Comparison of ENCODE assay signal across 9 cellular contexts in the genomic region with DNA sequence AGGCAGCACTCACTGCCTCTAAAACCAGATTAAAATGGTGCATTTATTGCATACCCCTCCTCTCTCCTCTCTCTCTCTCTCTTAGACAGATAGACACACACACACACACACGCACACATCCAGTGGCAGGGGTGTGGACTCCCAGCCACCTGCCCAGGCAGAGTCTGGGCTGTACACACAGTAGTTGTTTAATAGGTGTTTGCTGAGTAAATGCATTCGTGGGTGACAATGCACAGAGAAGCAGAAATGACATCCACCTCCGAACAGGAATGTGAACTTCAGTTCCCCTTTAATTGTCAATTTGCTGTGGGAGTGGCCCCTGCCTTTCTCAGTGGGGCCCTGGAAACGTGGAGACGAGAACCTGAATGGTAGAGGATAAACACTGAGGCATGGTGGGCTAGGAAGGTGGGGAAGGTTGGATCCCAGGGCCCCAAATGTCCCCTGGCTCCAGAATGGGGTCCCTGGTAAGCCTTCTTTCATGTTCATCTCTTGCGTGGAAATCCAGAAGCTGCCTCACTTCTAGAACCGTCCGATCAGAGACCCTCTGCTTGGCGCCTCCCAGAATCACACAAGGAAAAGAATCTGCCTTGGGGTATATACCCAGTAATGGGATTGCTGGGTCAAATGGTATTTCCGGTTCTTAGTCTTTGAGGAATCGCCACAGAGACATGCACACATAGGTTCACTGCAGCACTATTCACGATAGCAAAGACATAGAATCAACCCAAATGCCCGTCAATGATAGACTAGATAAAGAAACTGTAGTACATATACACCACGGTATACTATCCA. TPM values are rescaled to one million over a fixed set of nuclear protein-coding genes. Genes with fewer than 3 reads are reported as not detected.
DNase-seq lines count a peak whose midpoint lies in the region; ATAC-seq and TF ChIP-seq lines count a peak whose summit lies in the region.
"Had no signal": no experiment of that assay in that cellular context is flagged by ENCODE, and none has a peak within 500 bp of the region (broad histone marks: within the 10 kb centered on the region; RNA-seq: fewer than 3 reads in every experiment).

No MANE protein-coding gene starts in this region.

- DNase-seq in CD8-positive, alpha-beta T cell, result no peak
- DNase-seq in activated CD4-positive, alpha-beta memory T cell treated with anti-CD3 and anti-CD28 coated beads for 36 hours, result no peak
- DNase-seq in mucosa of descending colon (peak; percentile 45 to 69 (median 63)), NCI-H82 treated with DMSO at 0.1 percent for 48 hours (lab: John Stamatoyannopoulos, UW; ENCODE audit: unreplicated experiment) (no peak), KBM-7 (no peak), HFFc6 (no peak), NCI-H1694 (lab: John Stamatoyannopoulos, UW) (no peak)
- DNase-seq: heart right ventricle had no signal

- H3K27ac Mint-ChIP-seq in CD8-positive, alpha-beta T cell, result peak overlapping the region; percentile 98
- H3K27ac Mint-ChIP-seq in activated CD4-positive, alpha-beta memory T cell treated with anti-CD3 and anti-CD28 coated beads for 36 hours, result peak overlapping the region; percentile 82
- no peak overlapping the region for H3K27ac Mint-ChIP-seq in HFFc6

- TF ChIP-seq CTCF in CD8-positive, alpha-beta T cell (IDR thresholded peaks at IDR 0.05), result no peak
- TF ChIP-seq CTCF in mucosa of descending colon (IDR thresholded peaks at IDR 0.05) (no peak), HFFc6 (IDR thresholded peaks at IDR 0.05) (no peak)

- peak overlapping the region; percentile 79 for H3K27ac ChIP-seq in CD8-positive, alpha-beta T cell (ENCODE audit: low read depth, low read length)

- H3K4me3 Mint-ChIP-seq in CD8-positive, alpha-beta T cell, result peak overlapping the region; percentile 86
- H3K4me3 Mint-ChIP-seq in activated CD4-positive, alpha-beta memory T cell treated with anti-CD3 and anti-CD28 coated beads for 36 hours, result peak overlapping the region; percentile 67
- H3K4me3 Mint-ChIP-seq in HFFc6, result no peak overlapping the region

- POLR2A ChIA-PET in CD8-positive, alpha-beta T cell (lab: Charles Lee), result interaction anchor here (0.8 kb wide), 1 partner anchor 51 kb away, joined by 3 read pairs; no protein-coding TSS in a partner anchor
- POLR2A ChIA-PET in activated CD4-positive, alpha-beta memory T cell treated with anti-CD3 and anti-CD28 coated beads for 36 hours (lab: Charles Lee), result interaction anchor here (0.6 to 1.6 kb wide), 3 partner anchors 51 to 165 kb away, joined by 3 to 5 read pairs (median 5); no protein-coding TSS in a partner anchor

- no peaks in the 10 kb centered on the region for H3K9me3 ChIP-seq in CD8-positive, alpha-beta T cell (ENCODE audit: low read length)
- no peaks in the 10 kb centered on the region for H3K9me3 ChIP-seq in mucosa of descending colon
- H3K9me3 ChIP-seq: heart right ventricle had no signal

- H3K4me1 Mint-ChIP-seq in CD8-positive, alpha-beta T cell (ENCODE audit: low read depth), result peaks cover 69% of the 10 kb centered on the region
- peaks cover 27% of the 10 kb centered on the region for H3K4me1 Mint-ChIP-seq in activated CD4-positive, alpha-beta memory T cell treated with anti-CD3 and anti-CD28 coated beads for 36 hours (ENCODE audit: low read depth)
- peaks cover 26% of the 10 kb centered on the region for H3K4me1 Mint-ChIP-seq in HFFc6 (ENCODE audit: low read depth)

- CTCF ChIA-PET in CD8-positive, alpha-beta T cell (lab: Charles Lee), result interaction anchor here (0.9 to 1.1 kb wide), 2 partner anchors 51 to 74 kb away, joined by 3 read pairs; no protein-coding TSS in a partner anchor
- CTCF ChIA-PET in activated CD4-positive, alpha-beta memory T cell treated with anti-CD3 and anti-CD28 coated beads for 36 hours (lab: Charles Lee), result no interaction called here

- H3K9me3 Mint-ChIP-seq in CD8-positive, alpha-beta T cell, result no peaks in the 10 kb centered on the region
- H3K9me3 Mint-ChIP-seq in activated CD4-positive, alpha-beta memory T cell treated with anti-CD3 and anti-CD28 coated beads for 36 hours, result no peaks in the 10 kb centered on the region
- no peaks in the 10 kb centered on the region for H3K9me3 Mint-ChIP-seq in HFFc6

- in situ Hi-C loops in KBM-7 (cut with MboI; ENCODE audit: low pct_unique_long_range_greater_than_20kb, low sequenced_read_pairs), result no loop called here

- H3K36me3 ChIP-seq in CD8-positive, alpha-beta T cell (ENCODE audit: insufficient read depth, low read length), result no peaks in the 10 kb centered on the region
- H3K36me3 ChIP-seq in mucosa of descending colon (ENCODE audit: low read depth), result no peaks in the 10 kb centered on the region
- H3K36me3 ChIP-seq: heart right ventricle had no signal

- no peaks in the 10 kb centered on the region for H3K27me3 Mint-ChIP-seq in CD8-positive, alpha-beta T cell (ENCODE audit: low read depth)
- no peaks in the 10 kb centered on the region for H3K27me3 Mint-ChIP-seq in activated CD4-positive, alpha-beta memory T cell treated with anti-CD3 and anti-CD28 coated beads for 36 hours
- peaks cover 42% of the 10 kb centered on the region for H3K27me3 Mint-ChIP-seq in HFFc6 (ENCODE audit: insufficient read depth)

- intact Hi-C loops in CD8-positive, alpha-beta T cell (cut with DNase I, micrococcal nuclease), result loop anchor here (2.0 to 10.0 kb wide), 5 partner anchors 27 to 519 kb away; a partner anchor contains a TSS
- intact Hi-C loops in activated CD4-positive, alpha-beta memory T cell treated with anti-CD3 and anti-CD28 coated beads for 36 hours (cut with micrococcal nuclease), result loop anchor here (2.0 kb wide), 1 partner anchor 71 kb away; no protein-coding TSS in a partner anchor
- intact Hi-C loops in mucosa of descending colon (cut with DNase I, micrococcal nuclease), result no loop called here

- peak overlapping the region; percentile 45 for H3K4me3 ChIP-seq in CD8-positive, alpha-beta T cell (ENCODE audit: low read depth, low read length)
- no peak overlapping the region for H3K4me3 ChIP-seq in mucosa of descending colon

- H3K36me3 Mint-ChIP-seq in CD8-positive, alpha-beta T cell, result no peaks in the 10 kb centered on the region
- H3K36me3 Mint-ChIP-seq in activated CD4-positive, alpha-beta memory T cell treated with anti-CD3 and anti-CD28 coated beads for 36 hours, result no peaks in the 10 kb centered on the region
- no peaks in the 10 kb centered on the region for H3K36me3 Mint-ChIP-seq in HFFc6 (ENCODE audit: low read depth)

- peaks cover 56% of the 10 kb centered on the region for H3K4me1 ChIP-seq in CD8-positive, alpha-beta T cell (ENCODE audit: insufficient read depth, low read length)
- H3K4me1 ChIP-seq in mucosa of descending colon (ENCODE audit: low read depth), result peaks cover 35% of the 10 kb centered on the region

- H3K27me3 ChIP-seq in CD8-positive, alpha-beta T cell (ENCODE audit: insufficient read depth, low read length), result no peaks in the 10 kb centered on the region

- ATAC-seq in CD8-positive, alpha-beta T cell, result no peak
- ATAC-seq in GM18502 (IDR thresholded peaks at IDR 0.05; ENCODE audit: poor library complexity, unreplicated experiment) (peak; percentile 2), mucosa of descending colon (peak; percentile 69)

RNA-seq across cellular contexts. Expression of a gene that starts 58.5 kb away (rescaled TPM):
- total RNA-seq in CD8-positive, alpha-beta T cell, result 1 to 10 TPM in 1 of 2 experiments, under 1 TPM in 1; 0.90 to 1.3 TPM
- 1 to 10 TPM in 1 of 2 experiments, under 1 TPM in 1; 0.76 to 1.4 TPM for total RNA-seq in activated CD4-positive, alpha-beta memory T cell treated with anti-CD3 and anti-CD28 coated beads for 36 hours
- 1 to 10 TPM in 2 of 3 donors, under 1 TPM in 1; 0.43 to 9.4 (median 1.3) TPM for total RNA-seq in mucosa of descending colon
- total RNA-seq in HFFc6 (2021; fragmentation: NEBNext Ultra II Directional; extraction: Animal tissue kit (Norgen Biotek cat#: 25700)), result 1 to 10 TPM in 2 of 6 experiments, under 1 TPM in 3, not detected in 1; 0.10 to 1.4 (median 0.23) TPM

Comparison
In these comparisons a context has a peak if more than half of its experiments do, and no peak if none do; other contexts are left out.
1. DNase-seq: peak in mucosa of descending colon (3 of 3); none in CD8-positive, alpha-beta T cell (0 of 7), activated CD4-positive, alpha-beta memory T cell treated with anti-CD3 and anti-CD28 coated beads for 36 hours (single experiment), NCI-H82 treated with DMSO at 0.1 percent for 48 hours (single experiment), KBM-7 (single experiment), HFFc6 (single experiment) and NCI-H1694 (single experiment).
2. intact Hi-C loops: an anchor here in CD8-positive, alpha-beta T cell (2.0 to 10.0 kb wide) and activated CD4-positive, alpha-beta memory T cell treated with anti-CD3 and anti-CD28 coated beads for 36 hours (2.0 kb wide); none called in mucosa of descending colon.